ENCODE assay signal across 29 cellular contexts in genomic region chr21:45243603-45244002, GRCh38.
"Had no signal": no experiment of that assay in that cellular context is flagged by ENCODE, and none has a peak within 500 bp of the region (broad histone marks: within the 10 kb centered on the region; RNA-seq: fewer than 3 reads in every experiment).

No MANE protein-coding gene starts in this region.

- H3K4me3 Mint-ChIP-seq: dendritic cell treated with granulocyte-macrophage colony-stimulating factor and Interleukin-4, amounts not matched to agents 40 ng/mL and 50 ng/mL, for 4 days; effector memory CD8-positive, alpha-beta T cell; endodermal cell had no signal

- H3K27me3 ChIP-seq: colonic mucosa, hepatocyte had no signal

- H2AFZ ChIP-seq: hepatocyte had no signal

- H3K4me1 ChIP-seq: colonic mucosa, foreskin keratinocyte had no signal

- H3K4me2 ChIP-seq: hepatocyte had no signal

- H3K36me3 ChIP-seq: colonic mucosa, esophagus muscularis mucosa, esophagus squamous epithelium, gastrocnemius medialis, gastroesophageal sphincter, heart left ventricle, heart right ventricle had no signal

- FAIRE-seq: endometrium, endothelial cell of umbilical vein, frontal cortex had no signal

- H3K9me3 ChIP-seq: colonic mucosa had no signal

- H3K4me3 ChIP-seq: colonic mucosa, coronary artery, dorsolateral prefrontal cortex, esophagus muscularis mucosa, esophagus squamous epithelium, gastrocnemius medialis, gastroesophageal sphincter, heart left ventricle, heart right ventricle, hepatocyte had no signal

- H3K27ac ChIP-seq: colonic mucosa, coronary artery, dorsolateral prefrontal cortex, epithelial cell of prostate, esophagus muscularis mucosa, esophagus squamous epithelium, foreskin keratinocyte, gastrocnemius medialis, gastroesophageal sphincter, heart left ventricle, heart right ventricle, hepatocyte had no signal

- H3K27ac Mint-ChIP-seq: dendritic cell treated with granulocyte-macrophage colony-stimulating factor and Interleukin-4, amounts not matched to agents 40 ng/mL and 50 ng/mL, for 4 days; endodermal cell had no signal

- ATAC-seq: effector memory CD8-positive, alpha-beta T cell; esophagus mucosa; foreskin keratinocyte; gastrocnemius medialis; gastroesophageal sphincter; heart left ventricle; heart right ventricle had no signal

- H3K79me2 ChIP-seq: hepatocyte had no signal

- DNase-seq: colonic mucosa; cortex of kidney; dermis blood vessel endothelial cell; dorsolateral prefrontal cortex; effector CD4-positive, alpha-beta T cell; effector CD8-positive, alpha-beta T cell; effector memory CD4-positive, alpha-beta T cell; effector memory CD8-positive, alpha-beta T cell; endodermal cell; erythroblast; esophagus squamous epithelium; foreskin fibroblast; foreskin keratinocyte; foreskin melanocyte; gastrocnemius medialis; glutamatergic neuron; head of caudate nucleus; heart left ventricle; heart right ventricle had no signal
